ENCODE assay signal across 19 cellular contexts in the genomic region with DNA sequence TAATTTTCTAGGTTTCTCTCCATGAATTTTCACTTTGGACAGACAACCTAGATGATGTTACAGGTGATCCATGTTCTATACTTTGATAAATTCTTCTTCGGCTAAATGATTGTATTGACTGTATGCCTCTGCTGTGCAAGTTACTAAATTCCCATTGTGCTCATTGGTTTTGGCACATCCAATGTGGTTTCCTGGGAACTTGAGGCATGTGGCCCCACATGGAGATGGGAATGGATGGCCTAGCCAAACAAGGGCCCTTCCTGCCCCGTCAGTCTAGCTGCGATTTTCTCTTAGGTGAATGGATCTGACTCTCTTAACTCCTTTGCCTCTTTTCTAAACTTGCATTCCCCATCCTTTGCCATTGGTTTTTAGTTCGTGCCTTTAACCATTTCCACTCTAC.
"Had no signal": no experiment of that assay in that cellular context is flagged by ENCODE, and none has a peak within 500 bp of the region (broad histone marks: within the 10 kb centered on the region; RNA-seq: fewer than 3 reads in every experiment).

No MANE protein-coding gene starts in this region.

- H3K4me3 ChIP-seq: coronary artery, esophagus muscularis mucosa, lower lobe of right lung, right atrium auricular region, testis, tibial artery had no signal

- DNase-seq: dermis blood vessel endothelial cell; effector memory CD4-positive, alpha-beta T cell; foreskin melanocyte; glutamatergic neuron; hypothalamus; left ventricle myocardium superior; lower lobe of right lung; natural killer cell; stimulated activated CD4-positive, alpha-beta T cell treated with anti-CD3 and anti-CD28 coated beads, Interleukin-2, amount 100 ng/mL, for 24 hours; stimulated activated CD4-positive, alpha-beta T cell treated with anti-CD3 and anti-CD28 coated beads, Interleukin-4, amount 100 ng/mL, for 4 hours; stimulated activated naive CD8-positive, alpha-beta T cell treated with anti-CD3 and anti-CD28 coated beads, Interleukin-15, Interleukin-2, amounts not matched to agents 100 U/mL and 50 U/mL, for 24 hours; substantia nigra; testis; tibial artery had no signal

- ATAC-seq: left ventricle myocardium superior; lower lobe of right lung; natural killer cell; sciatic nerve; stimulated activated memory B cell treated with anti-CD40 and anti-IgM and Interleukin-4, amounts not matched to agents 10 μg/mL and 1 μg/mL and 100 μg/mL, for 72 hours; stimulated activated naive CD8-positive, alpha-beta T cell treated with anti-CD3 and anti-CD28 coated beads, Interleukin-15, Interleukin-2, amounts not matched to agents 100 U/mL and 50 U/mL, for 24 hours had no signal
